ENCODE assay signal across 9 cellular contexts in genomic region chr3:40463579-40463978, GRCh38.
"Had no signal": no experiment of that assay in that cellular context is flagged by ENCODE, and none has a peak within 500 bp of the region (broad histone marks: within the 10 kb centered on the region; RNA-seq: fewer than 3 reads in every experiment).

No MANE protein-coding gene starts in this region.

- H3K9me3 Mint-ChIP-seq: brain had no signal

- H3K27me3 ChIP-seq: gastroesophageal sphincter, left lung, thyroid gland, vagina had no signal

- DNase-seq: amygdala; left lung; stimulated activated CD4-positive, alpha-beta T cell treated with anti-CD3 and anti-CD28 coated beads, Interleukin-12 subunit alpha, Interleukin-12 subunit beta, amount 100 ng/mL, for 4 hours; T1000; thyroid gland had no signal

- H3K27ac ChIP-seq: gastroesophageal sphincter, left lung, thyroid gland, vagina had no signal

- ATAC-seq: gastroesophageal sphincter, left lung had no signal

- H3K4me3 ChIP-seq: gastroesophageal sphincter, left lung, thyroid gland, vagina had no signal

- FAIRE-seq: keratinocyte had no signal

- H3K27me3 Mint-ChIP-seq: brain had no signal

- H3K9me3 ChIP-seq: gastroesophageal sphincter, left lung, thyroid gland, vagina had no signal
